Comparison of ENCODE assay signal across 8 cellular contexts in genomic region chr4:40630335-40631021, GRCh38. TPM values are rescaled to one million over a fixed set of nuclear protein-coding genes. Genes with fewer than 3 reads are reported as not detected.
DNase-seq lines count a peak whose midpoint lies in the region; ATAC-seq, FAIRE-seq and TF ChIP-seq lines count a peak whose summit lies in the region.

No MANE protein-coding gene starts in this region.

- WGBS in spleen, 5 donors = 13 to 35% (median 17%) methylated on average over 18 to 41 of the region's 41 CpGs

- peaks cover 12% of the 10 kb centered on the region for H3K4me1 ChIP-seq in CD4-positive, CD25-positive, alpha-beta regulatory T cell (ENCODE audit: control insufficient read depth, insufficient read depth, low read length, poor library complexity, severe bottlenecking)
- peaks cover 0 to 73% (median 41%) of the 10 kb centered on the region in 6 donors for H3K4me1 ChIP-seq in spleen

- no peak overlapping the region for H3K27ac ChIP-seq in CD4-positive, CD25-positive, alpha-beta regulatory T cell (ENCODE audit: insufficient read depth, low read length, poor library complexity, severe bottlenecking)
- peak overlapping the region; percentile 79 to 98 (median 94) for H3K27ac ChIP-seq in spleen

- H3K4me1 Mint-ChIP-seq in CD4-positive, CD25-positive, alpha-beta regulatory T cell = peaks cover 0 to 13% (median 11%) of the 10 kb centered on the region in 4 donors
- H3K4me1 Mint-ChIP-seq in activated T-helper 17 cell treated with anti-CD3 and anti-CD28 coated beads, Interleukin-2, amount 50 U/mL, for 72 hours = peaks cover 9% of the 10 kb centered on the region
- peaks cover 5 to 13% of the 10 kb centered on the region in 2 donors for H3K4me1 Mint-ChIP-seq in immature natural killer cell

- no peak for ATAC-seq in CD4-positive, CD25-positive, alpha-beta regulatory T cell (ENCODE audit: low read depth in 2 of 2)
- ATAC-seq in HG03196 (IDR thresholded peaks at IDR 0.05; ENCODE audit: unreplicated experiment) = peak; percentile 44
- ATAC-seq in activated T-helper 17 cell treated with anti-CD3 and anti-CD28 coated beads, Interleukin-2, amount 50 U/mL, for 72 hours (replicated peaks) = no peak

- no peak for TF ChIP-seq CTCF in spleen (IDR thresholded peaks at IDR 0.05 in 8 of 11, conservative IDR thresholded peaks at IDR 0.05 in 3 of 11)

- H3K36me3 Mint-ChIP-seq in CD4-positive, CD25-positive, alpha-beta regulatory T cell = no peaks in the 10 kb centered on the region
- no peaks in the 10 kb centered on the region for H3K36me3 Mint-ChIP-seq in activated T-helper 17 cell treated with anti-CD3 and anti-CD28 coated beads, Interleukin-2, amount 50 U/mL, for 72 hours (ENCODE audit: low read depth)
- peaks cover 0 to 6% (median 0%) of the 10 kb centered on the region in 3 donors for H3K36me3 Mint-ChIP-seq in immature natural killer cell

- peak overlapping the region in 1 of 3 donors; percentile 71 for H3K27ac Mint-ChIP-seq in CD4-positive, CD25-positive, alpha-beta regulatory T cell
- H3K27ac Mint-ChIP-seq in activated T-helper 17 cell treated with anti-CD3 and anti-CD28 coated beads, Interleukin-2, amount 50 U/mL, for 72 hours = no peak overlapping the region
- H3K27ac Mint-ChIP-seq in immature natural killer cell = no peak overlapping the region

- peaks cover 0 to 2% (median 0%) of the 10 kb centered on the region in 7 donors for H3K9me3 Mint-ChIP-seq in CD4-positive, CD25-positive, alpha-beta regulatory T cell
- no peaks in the 10 kb centered on the region for H3K9me3 Mint-ChIP-seq in activated T-helper 17 cell treated with anti-CD3 and anti-CD28 coated beads, Interleukin-2, amount 50 U/mL, for 72 hours
- H3K9me3 Mint-ChIP-seq in immature natural killer cell = peaks cover 0 to 3% (median 0%) of the 10 kb centered on the region in 6 donors

- peaks cover 52% of the 10 kb centered on the region for H3K27me3 Mint-ChIP-seq in CD4-positive, CD25-positive, alpha-beta regulatory T cell
- H3K27me3 Mint-ChIP-seq in activated T-helper 17 cell treated with anti-CD3 and anti-CD28 coated beads, Interleukin-2, amount 50 U/mL, for 72 hours = peaks cover 36% of the 10 kb centered on the region
- peaks cover 6 to 22% (median 13%) of the 10 kb centered on the region in 3 donors for H3K27me3 Mint-ChIP-seq in immature natural killer cell (ENCODE audit: low read depth in 3 of 3)

- no peaks in the 10 kb centered on the region for H3K36me3 ChIP-seq in CD4-positive, CD25-positive, alpha-beta regulatory T cell (ENCODE audit: control insufficient read depth, insufficient read depth, low read length)
- peaks cover 0 to 11% (median 0%) of the 10 kb centered on the region in 6 donors for H3K36me3 ChIP-seq in spleen

- peaks cover 23% of the 10 kb centered on the region for H3K27me3 ChIP-seq in CD4-positive, CD25-positive, alpha-beta regulatory T cell (ENCODE audit: control insufficient read depth, insufficient read depth, low read length)
- H3K27me3 ChIP-seq in spleen (replicated peaks in 1 of 7) = peaks cover 0 to 12% (median 0%) of the 10 kb centered on the region in 7 donors

- H3K4me3 ChIP-seq in CD4-positive, CD25-positive, alpha-beta regulatory T cell (ENCODE audit: low read depth, low read length) = no peak overlapping the region
- H3K4me3 ChIP-seq in spleen = peak overlapping the region; percentile 51 to 76 (median 62)

- peak; percentile 95 for FAIRE-seq in GM19239 (lab: Jason Lieb, UNC)

- no peak for DNase-seq in CD4-positive, CD25-positive, alpha-beta regulatory T cell
- DNase-seq in GM19239 (ENCODE audit: insufficient read length, low spot score) (peak; percentile 46), immature natural killer cell (no peak), spleen (peak; percentile 90), NCI-H524 treated with DMSO at 0.1 percent for 48 hours (lab: John Stamatoyannopoulos, UW) (no peak), activated gamma-delta T cell treated with Interleukin-2 at 50 U/mL for 16 hours (no peak)

- H3K4me3 Mint-ChIP-seq in CD4-positive, CD25-positive, alpha-beta regulatory T cell = peak overlapping the region in 3 of 4 donors; percentile 7 to 85 (median 84)
- H3K4me3 Mint-ChIP-seq in activated T-helper 17 cell treated with anti-CD3 and anti-CD28 coated beads, Interleukin-2, amount 50 U/mL, for 72 hours = peak overlapping the region; percentile 64
- peak overlapping the region in 3 of 5 donors; percentile 54 to 82 (median 81) for H3K4me3 Mint-ChIP-seq in immature natural killer cell

- H3K9me3 ChIP-seq in CD4-positive, CD25-positive, alpha-beta regulatory T cell (ENCODE audit: control insufficient read depth in 2 of 2, low read length in 2 of 2) = no peaks in the 10 kb centered on the region
- no peaks in the 10 kb centered on the region for H3K9me3 ChIP-seq in spleen

- intact Hi-C loops in spleen (cut with DNase I; ENCODE audit: low total_unique reads) = no loop called here

- TF ChIP-seq POLR2A in spleen (IDR thresholded peaks at IDR 0.05) = no peak

RNA-seq across cellular contexts. Expression of gene RBM47, which starts 0.8 kb away (rescaled TPM):
- 1.5 TPM for total RNA-seq in CD4-positive, CD25-positive, alpha-beta regulatory T cell
- polyA plus RNA-seq in CD4-positive, CD25-positive, alpha-beta regulatory T cell = under 1 TPM in 3 of 4 donors, not detected in 1; 0.07 to 0.17 (median 0.14) TPM
- under 1 TPM; 0.22 to 0.48 TPM for total RNA-seq in activated T-helper 17 cell treated with anti-CD3 and anti-CD28 coated beads, Interleukin-2, amount 50 U/mL, for 72 hours
- polyA plus RNA-seq in immature natural killer cell (1 to 10 TPM in 1 of 3 donors, under 1 TPM in 2; 0.24 to 1.9 (median 0.49) TPM), spleen (10 to 100 TPM in 1 of 3 donors, 1 to 10 TPM in 2; 6.0 to 12.8 (median 7.4) TPM)
- 100 to 1,000 TPM in 1 of 7 donors, 10 to 100 TPM in 6; 62.6 to 164 (median 91.6) TPM for total RNA-seq in spleen

Comparison
In these comparisons a context has a peak if more than half of its experiments do, and no peak if none do; other contexts are left out.
1. DNase-seq: peak in GM19239 (single experiment) and spleen (single experiment); none in CD4-positive, CD25-positive, alpha-beta regulatory T cell (0 of 3), immature natural killer cell (0 of 3), NCI-H524 treated with DMSO at 0.1 percent for 48 hours (single experiment) and activated gamma-delta T cell treated with Interleukin-2 at 50 U/mL for 16 hours (single experiment).
2. RNA of gene RBM47, which starts 0.8 kb away (total RNA-seq): 62.6 to 164 TPM in spleen; 1.5 TPM in CD4-positive, CD25-positive, alpha-beta regulatory T cell (single experiment) and 0.22 to 0.48 TPM in activated T-helper 17 cell treated with anti-CD3 and anti-CD28 coated beads, Interleukin-2, amount 50 U/mL, for 72 hours; every median in the first group is over 10 times any median in the second.
3. Peak in every context shown above with its lines, with median percentiles within 50 percentile points of each other: H3K4me3 Mint-ChIP-seq.